Comparison of ENCODE assay signal across 18 cellular contexts in the genomic region with DNA sequence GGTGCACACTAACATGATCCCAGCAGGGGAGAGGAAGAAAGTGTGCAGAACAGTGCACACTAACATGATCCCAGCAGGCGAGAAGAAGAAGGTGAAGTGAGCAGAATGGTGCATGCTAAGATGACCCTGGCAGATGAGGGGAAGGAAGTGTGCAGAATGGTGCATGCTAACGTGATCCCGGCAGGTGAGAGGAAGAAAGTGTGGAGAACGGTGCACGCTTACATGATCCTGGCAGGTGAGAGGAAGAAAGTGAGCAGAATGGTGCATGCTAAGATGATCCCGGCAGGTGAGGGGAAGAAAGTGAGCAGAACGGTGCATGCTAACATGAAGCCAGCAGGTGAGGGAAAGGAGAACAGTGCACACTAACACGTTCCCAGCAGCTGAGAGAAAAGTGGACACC.
"Had no signal": no experiment of that assay in that cellular context is flagged by ENCODE, and none has a peak within 500 bp of the region (broad histone marks: within the 10 kb centered on the region; RNA-seq: fewer than 3 reads in every experiment).

No MANE protein-coding gene starts in this region.

- H3K36me3 ChIP-seq: adrenal gland, cardiac muscle cell, right atrium auricular region, transverse colon had no signal

- FAIRE-seq: endometrium, small intestine had no signal

- DNase-seq: activated B cell treated with CpG ODN at 0.5 μM for 24 hours; activated CD4-positive, alpha-beta T cell treated with anti-CD3 and anti-CD28 coated beads, Interleukin-2, amount 10 ng/mL, durations not matched to agents 7 days and 5 days; activated CD8-positive, alpha-beta memory T cell treated with anti-CD3 and anti-CD28 coated beads, Interleukin-2, amount 50 U/mL, for 48 hours; activated naive CD4-positive, alpha-beta T cell treated with anti-CD3 and anti-CD28 coated beads, Interleukin-2, amount 50 U/mL, for 16 hours; mesenchymal stem cell; nucleus accumbens; small intestine; stimulated activated CD4-positive, alpha-beta T cell treated with anti-CD3 and anti-CD28 coated beads, Interleukin-4, amount 100 ng/mL, for 24 hours; stimulated activated naive CD4-positive, alpha-beta T cell; substantia nigra; transverse colon had no signal

- H3K27me3 ChIP-seq: adrenal gland, cardiac muscle cell, dorsolateral prefrontal cortex, right atrium auricular region, transverse colon had no signal

- H3K9me3 ChIP-seq: adrenal gland, right atrium auricular region, transverse colon had no signal

- H3K4me1 ChIP-seq: adrenal gland had no signal

- ATAC-seq: activated T-helper 17 cell treated with anti-CD3 and anti-CD28 coated beads, Interleukin-2, amount 50 U/mL, for 72 hours; natural killer cell treated with Interleukin-12 subunit alpha and Interleukin-12 subunit beta and Interleukin-15 and Interleukin-18, amount 100 ng/mL, for 72 hours had no signal

- H3K4me3 ChIP-seq: adrenal gland, cardiac muscle cell, dorsolateral prefrontal cortex, right atrium auricular region, transverse colon had no signal

- H3K27ac ChIP-seq: adrenal gland, cardiac muscle cell, dorsolateral prefrontal cortex, right atrium auricular region, transverse colon had no signal
